In the genomic region with DNA sequence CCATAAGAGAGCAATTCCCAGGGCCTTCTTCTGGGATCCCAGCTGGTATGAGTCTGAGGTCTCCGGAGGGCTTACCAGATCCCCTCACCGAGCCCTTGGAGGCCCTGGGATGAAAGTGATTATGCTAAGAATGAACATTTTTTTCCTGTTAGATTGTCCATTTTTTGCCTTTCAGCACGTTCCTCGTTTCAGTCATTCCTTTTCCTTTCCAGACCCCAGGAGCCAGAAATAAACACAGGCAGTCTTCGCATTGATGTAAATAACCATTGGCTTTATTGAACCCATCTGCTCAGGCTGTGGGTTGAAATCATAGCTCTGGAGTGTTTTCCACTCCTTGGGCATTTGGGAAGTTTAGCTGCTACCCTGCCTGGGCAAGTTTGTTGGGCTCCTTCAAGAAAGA, we compare ENCODE assay signal across 5 cellular contexts.
"Had no signal": no experiment of that assay in that cellular context is flagged by ENCODE, and none has a peak within 500 bp of the region (broad histone marks: within the 10 kb centered on the region; RNA-seq: fewer than 3 reads in every experiment).

No MANE protein-coding gene starts in this region.

- ATAC-seq: GM23338, K562 had no signal

- H3K4me3 ChIP-seq: GM23338, K562 had no signal

- H2AFZ ChIP-seq: GM23338 had no signal

- H3K4me2 ChIP-seq: GM23338 had no signal

- DNase-seq: H9, HCEC 1CT, IMR-90 had no signal
